In the genomic region with DNA sequence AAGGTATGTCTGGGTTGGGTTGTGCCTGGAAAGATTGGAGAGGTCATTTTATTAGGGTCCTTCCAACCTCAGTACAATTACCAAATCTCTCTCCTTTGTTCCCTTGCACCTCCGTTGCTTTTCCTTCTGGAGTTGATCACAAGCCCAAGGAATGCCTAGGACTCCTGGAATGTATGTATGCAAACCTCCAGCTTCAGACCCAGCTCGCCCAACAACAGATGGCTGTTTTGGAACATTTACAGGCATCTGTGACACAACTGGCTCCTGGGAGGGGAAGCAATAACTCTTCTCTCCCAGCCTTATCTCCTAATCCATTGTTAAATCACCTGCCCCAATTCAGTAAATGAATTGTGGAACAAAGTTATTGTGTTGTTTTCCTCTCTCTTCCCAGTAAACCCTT, we compare ENCODE assay signal across 23 cellular contexts. TPM values are rescaled to one million over a fixed set of nuclear protein-coding genes. Genes with fewer than 3 reads are reported as not detected.
A peak's percentile ranks its signal among the peaks of the same experiment; 100 is the strongest.
DNase-seq lines count a peak whose midpoint lies in the region; ATAC-seq, FAIRE-seq and TF ChIP-seq lines count a peak whose summit lies in the region.
"Had no signal": no experiment of that assay in that cellular context is flagged by ENCODE, and none has a peak within 500 bp of the region (broad histone marks: within the 10 kb centered on the region; RNA-seq: fewer than 3 reads in every experiment).

No MANE protein-coding gene starts in this region.

- H3K9me3 ChIP-seq in AG04450 (ENCODE audit: control insufficient read depth, insufficient read depth, low read length) (no peaks in the 10 kb centered on the region), mammary epithelial cell (replicated peaks; ENCODE audit: insufficient read depth, low read length) (no peaks in the 10 kb centered on the region)
- H3K9me3 ChIP-seq: MG63, tibial artery had no signal

- H3K4me2 ChIP-seq in mammary epithelial cell (ENCODE audit: insufficient read depth, low read depth, low read length): no peak overlapping the region

- BruUV-seq in mammary epithelial cell (replicated peaks; lab: Mats Ljungman, UMichigan): no TSS peak

- no peaks in the 10 kb centered on the region for H3K4me1 Mint-ChIP-seq in WTC11
- H3K4me1 Mint-ChIP-seq: stimulated activated memory B cell treated with anti-CD40 and anti-IgM and Interleukin-4, amounts not matched to agents 10 μg/mL and 1 μg/mL and 100 μg/mL, for 72 hours had no signal

- H3K4me3 ChIP-seq in AG04450 (ENCODE audit: low read depth, low read length): no peak overlapping the region
- no peak overlapping the region for H3K4me3 ChIP-seq in fibroblast of villous mesenchyme (ENCODE audit: low read depth, low read length)
- H3K4me3 ChIP-seq in mammary epithelial cell (replicated peaks in 1 of 3; ENCODE audit: insufficient read depth in 1 of 3, low read depth in 2 of 3, low read length in 3 of 3): no peak overlapping the region
- H3K4me3 ChIP-seq: MG63, tibial artery had no signal

- FAIRE-seq in GM12891 (lab: Jason Lieb, UNC): no peak
- FAIRE-seq: endometrium, GM12892 had no signal

- no peak overlapping the region for H3K4me3 Mint-ChIP-seq in WTC11
- H3K4me3 Mint-ChIP-seq: activated CD4-positive, alpha-beta T cell treated with anti-CD3 and anti-CD28 coated beads, Interleukin-2, amount 10 ng/mL, durations not matched to agents 7 days and 5 days; IgD-negative memory B cell; stimulated activated memory B cell treated with anti-CD40 and anti-IgM and Interleukin-4, amounts not matched to agents 10 μg/mL and 1 μg/mL and 100 μg/mL, for 72 hours had no signal

- no peak overlapping the region for H3K27ac Mint-ChIP-seq in WTC11
- H3K27ac Mint-ChIP-seq: activated CD4-positive, alpha-beta T cell treated with anti-CD3 and anti-CD28 coated beads, Interleukin-2, amount 10 ng/mL, durations not matched to agents 7 days and 5 days; IgD-negative memory B cell; stimulated activated memory B cell treated with anti-CD40 and anti-IgM and Interleukin-4, amounts not matched to agents 10 μg/mL and 1 μg/mL and 100 μg/mL, for 72 hours had no signal

- POLR2A ChIA-PET in AG04450 (lab: Yijun Ruan, JAX): no interaction called here
- POLR2A ChIA-PET in WTC11 (lab: Charles Lee): interaction anchor here (0.7 kb wide), 1 partner anchor 36 kb away, joined by 4 read pairs; no protein-coding TSS in a partner anchor

- no peaks in the 10 kb centered on the region for H3K36me3 Mint-ChIP-seq in WTC11
- H3K36me3 Mint-ChIP-seq: IgD-negative memory B cell; stimulated activated memory B cell treated with anti-CD40 and anti-IgM and Interleukin-4, amounts not matched to agents 10 μg/mL and 1 μg/mL and 100 μg/mL, for 72 hours had no signal

- H3K27ac ChIP-seq in AG04450 (ENCODE audit: low read depth, low read length) (no peak overlapping the region), mammary epithelial cell (ENCODE audit: insufficient read depth, low read depth, low read length) (no peak overlapping the region)
- H3K27ac ChIP-seq: tibial artery had no signal

- in situ Hi-C loops in mammary epithelial cell (cut with MboI; ENCODE audit: low sequenced_read_pairs in 2 of 2): no loop called here

- H3K79me2 ChIP-seq in mammary epithelial cell (ENCODE audit: insufficient read depth, low read length): no peaks in the 10 kb centered on the region

- no peaks in the 10 kb centered on the region for H3K27me3 Mint-ChIP-seq in WTC11 (ENCODE audit: low read depth)

- no peak for TF ChIP-seq POLR2A in GM12891 (IDR thresholded peaks at IDR 0.05; ENCODE audit: low read depth, low read length)

- CTCF ChIA-PET in AG04450 (lab: Charles Lee) (no interaction called here), WTC11 (lab: Charles Lee) (interaction anchor here (0.7 to 1.5 kb wide), 4 partner anchors 10 to 122 kb away, joined by 3 to 5 read pairs (median 5); no protein-coding TSS in a partner anchor), mammary epithelial cell (lab: Charles Lee; ENCODE audit: low non-redundant PET) (no interaction called here)

- no peak overlapping the region for H3K9ac ChIP-seq in mammary epithelial cell (ENCODE audit: insufficient read depth, low read length)

- 0 out of 2 replicates have a peak, but pooled peaks have one; percentile 41 for ATAC-seq in WTC11
- ATAC-seq: left ventricle myocardium superior; stimulated activated memory B cell treated with anti-CD40 and anti-IgM and Interleukin-4, amounts not matched to agents 10 μg/mL and 1 μg/mL and 100 μg/mL, for 72 hours had no signal

- H3K4me1 ChIP-seq in mammary epithelial cell (ENCODE audit: insufficient read depth, low read length): no peaks in the 10 kb centered on the region
- H3K4me1 ChIP-seq: tibial artery had no signal

- dilution Hi-C loops in mammary epithelial cell (cut with HindIII; ENCODE audit: low sequenced_read_pairs): no loop called here

- H3K27me3 ChIP-seq in AG04450 (ENCODE audit: control insufficient read depth, insufficient read depth, low read length) (peaks cover 22% of the 10 kb centered on the region), mammary epithelial cell (ENCODE audit: insufficient read depth, low read length) (no peaks in the 10 kb centered on the region)
- H3K27me3 ChIP-seq: MG63 had no signal

- H4K20me1 ChIP-seq in mammary epithelial cell (ENCODE audit: insufficient read depth, low read length): no peaks in the 10 kb centered on the region

- no peaks in the 10 kb centered on the region for H3K9me3 Mint-ChIP-seq in WTC11
- H3K9me3 Mint-ChIP-seq: activated CD4-positive, alpha-beta T cell treated with anti-CD3 and anti-CD28 coated beads, Interleukin-2, amount 10 ng/mL, durations not matched to agents 7 days and 5 days; IgD-negative memory B cell; stimulated activated memory B cell treated with anti-CD40 and anti-IgM and Interleukin-4, amounts not matched to agents 10 μg/mL and 1 μg/mL and 100 μg/mL, for 72 hours had no signal

- no peaks in the 10 kb centered on the region for H3K36me3 ChIP-seq in mammary epithelial cell (ENCODE audit: insufficient read depth, low read length)
- H3K36me3 ChIP-seq: MG63, tibial artery had no signal

- 23% methylated on average over 2 of the region's 2 CpGs for WGBS in mammary epithelial cell (ENCODE audit: low coverage, missing lambda C conversion rate)

- intact Hi-C loops in mammary epithelial cell (cut with micrococcal nuclease): no loop called here

- peak; percentile 43 for DNase-seq in AG04450 (ENCODE audit: low read depth, low spot score)
- DNase-seq in GM04504 (ENCODE audit: low read depth): peak; percentile 58
- DNase-seq in WTC11 (ENCODE audit: low spot score): no peak
- peak; percentile 38 for DNase-seq in fibroblast of villous mesenchyme (ENCODE audit: low read depth)
- DNase-seq in NCI-H2029 (lab: John Stamatoyannopoulos, UW): no peak
- DNase-seq in HuH-7.5 (ENCODE audit: low spot score): no peak
- no peak for DNase-seq in GM12891 (ENCODE audit: insufficient read length, low spot score)
- no peak for DNase-seq in mammary epithelial cell
- DNase-seq: activated CD4-positive, alpha-beta T cell treated with anti-CD3 and anti-CD28 coated beads, Interleukin-2, amount 10 ng/mL, durations not matched to agents 7 days and 5 days; aorta; left ventricle myocardium superior; MG63; nucleus accumbens; stimulated activated CD4-positive, alpha-beta T cell treated with anti-CD3 and anti-CD28 coated beads, Interleukin-15, amount 100 ng/mL, for 24 hours; tibial artery had no signal

- no peak for TF ChIP-seq CTCF in AG04450 (IDR thresholded peaks at IDR 0.05; ENCODE audit: low read depth, low read length)
- TF ChIP-seq CTCF in WTC11 (IDR thresholded peaks at IDR 0.05): no peak
- no peak for TF ChIP-seq CTCF in fibroblast of villous mesenchyme (IDR thresholded peaks at IDR 0.05; ENCODE audit: insufficient read depth, low read depth, low read length)
- TF ChIP-seq CTCF in mammary epithelial cell (conservative IDR thresholded peaks at IDR 0.05 in 1 of 2, IDR thresholded peaks at IDR 0.05 in 1 of 2; ENCODE audit: extremely low read depth in 1 of 2, insufficient read depth in 1 of 2, low read depth in 1 of 2, low read length in 2 of 2): no peak

- H2AFZ ChIP-seq in mammary epithelial cell (ENCODE audit: low read depth, low read length): no peak overlapping the region

TF ChIP-seq in WTC11, 78 proteins besides CTCF, POLR2A, EP300 and RAD21 (continues in another document):
- TF ChIP-seq RORB (CRISPR knock-in tag; IDR thresholded peaks at IDR 0.05): no peak

TF ChIP-seq in GM12891, 5 proteins besides CTCF, POLR2A, EP300 and RAD21 (continues in another document):
- no peak for TF ChIP-seq PAX5 (IDR thresholded peaks at IDR 0.05; ENCODE audit: insufficient read depth, low read length, severe bottlenecking)

RNA-seq across cellular contexts. Expression of gene TSACC, which starts 8.3 kb away (rescaled TPM):
- polyA plus RNA-seq in AG04450 (2011; rRNA removed): 0.27 and 0.48 TPM in 2 replicates
- not detected in 2 replicates for polyA minus RNA-seq in AG04450 (2011; rRNA and poly(A)+ RNA removed)
- 1.8 to 2.7 TPM (median 2.2 TPM) in 3 replicates for total RNA-seq in WTC11 (2021)
- not detected in 2 replicates for total RNA-seq in fibroblast of villous mesenchyme
- polyA plus RNA-seq in GM12891 (2012; ENCODE audit: low read depth, missing spikeins): 0.30 TPM
- total RNA-seq in mammary epithelial cell: not detected
- 1.1 TPM for polyA plus RNA-seq in mammary epithelial cell
- not detected for polyA minus RNA-seq in mammary epithelial cell
- total RNA-seq: aorta, chondrocyte, G401, glomerular endothelial cell, left ventricle myocardium superior had no signal
- polyA plus RNA-seq: aorta had no signal

RNA-seq across cellular contexts. Expression of gene CCT3, which starts 8.5 kb away (rescaled TPM):
- polyA plus RNA-seq in AG04450 (2011; rRNA removed) (314 and 359 TPM in 2 replicates), mammary epithelial cell (461 TPM)
- polyA minus RNA-seq in AG04450 (2011; rRNA and poly(A)+ RNA removed): 292 and 314 TPM in 2 replicates
- total RNA-seq in WTC11 (2021) (411 to 479 TPM (median 429 TPM) in 3 replicates), fibroblast of villous mesenchyme (268 and 431 TPM in 2 replicates), mammary epithelial cell (100 to 1,000 TPM; 323 to 345 TPM)
- 228 TPM for polyA plus RNA-seq in GM12891 (2012; ENCODE audit: low read depth, missing spikeins)
- polyA minus RNA-seq in mammary epithelial cell: 434 TPM

RNA-seq across cellular contexts. Expression of gene RHBG, which starts 22.4 kb away (rescaled TPM):
- polyA plus RNA-seq in AG04450 (2011; rRNA removed) (not detected in 2 replicates), mammary epithelial cell (not detected)
- polyA minus RNA-seq in AG04450 (2011; rRNA and poly(A)+ RNA removed): not detected in 2 replicates
- total RNA-seq in WTC11 (2021) (1.7 to 2.3 TPM (median 1.9 TPM) in 3 replicates), fibroblast of villous mesenchyme (not detected in 2 replicates), mammary epithelial cell (not detected)
- 0.08 TPM for polyA plus RNA-seq in GM12891 (2012; ENCODE audit: low read depth, missing spikeins)
- polyA minus RNA-seq in mammary epithelial cell: not detected
- total RNA-seq: activated CD4-positive, alpha-beta T cell treated with anti-CD3 and anti-CD28 coated beads, Interleukin-2, amount 10 ng/mL, durations not matched to agents 7 days and 5 days; aorta; chondrocyte; glomerular endothelial cell; left ventricle myocardium superior; NCI-H460 had no signal
- polyA plus RNA-seq: aorta, IgD-negative memory B cell had no signal

RNA-seq across cellular contexts. Expression of gene VHLL, which starts 47.5 kb away (rescaled TPM):
- polyA plus RNA-seq in AG04450 (2011; rRNA removed): not detected in 2 replicates
- not detected in 2 replicates for polyA minus RNA-seq in AG04450 (2011; rRNA and poly(A)+ RNA removed)
- total RNA-seq in WTC11 (2021): 0.39 TPM in 1 of 3 replicates, not detected in the others
- 0.32 TPM in 1 of 2 replicates, not detected in the other for total RNA-seq in fibroblast of villous mesenchyme
- not detected for polyA plus RNA-seq in GM12891 (2012; ENCODE audit: low read depth, missing spikeins)
- total RNA-seq in mammary epithelial cell: under 1 TPM in 1 of 2 donors, not detected in 1; 0.50 TPM
- not detected for polyA plus RNA-seq in mammary epithelial cell
- polyA minus RNA-seq in mammary epithelial cell: not detected
- total RNA-seq: aorta, chondrocyte, G401, glomerular endothelial cell, left ventricle myocardium superior, NCI-H460 had no signal
- polyA plus RNA-seq: aorta, IgD-negative memory B cell had no signal

RNA-seq across cellular contexts. Expression of gene GLMP, which starts 51.2 kb away (rescaled TPM):
- polyA plus RNA-seq in AG04450 (2011; rRNA removed) (25.5 and 36.4 TPM in 2 replicates), mammary epithelial cell (16.1 TPM)
- 19.2 and 25.4 TPM in 2 replicates for polyA minus RNA-seq in AG04450 (2011; rRNA and poly(A)+ RNA removed)
- total RNA-seq in WTC11 (2021) (53.7 to 60.3 TPM (median 58.7 TPM) in 3 replicates), fibroblast of villous mesenchyme (55.3 and 55.4 TPM in 2 replicates), mammary epithelial cell (10 to 100 TPM; 29.7 to 32.1 TPM)
- polyA plus RNA-seq in GM12891 (2012; ENCODE audit: low read depth, missing spikeins): 30.7 TPM
- polyA minus RNA-seq in mammary epithelial cell: 14.0 TPM

Comparison
In these comparisons a context has a peak if more than half of its experiments do, and no peak if none do; other contexts are left out.
1. DNase-seq: peak in AG04450 (single experiment), GM04504 (single experiment) and fibroblast of villous mesenchyme (single experiment); none in WTC11 (single experiment), NCI-H2029 (single experiment), HuH-7.5 (single experiment), GM12891 (single experiment) and mammary epithelial cell (single experiment).